ENCODE assay signal across 2 cellular contexts in the genomic region with DNA sequence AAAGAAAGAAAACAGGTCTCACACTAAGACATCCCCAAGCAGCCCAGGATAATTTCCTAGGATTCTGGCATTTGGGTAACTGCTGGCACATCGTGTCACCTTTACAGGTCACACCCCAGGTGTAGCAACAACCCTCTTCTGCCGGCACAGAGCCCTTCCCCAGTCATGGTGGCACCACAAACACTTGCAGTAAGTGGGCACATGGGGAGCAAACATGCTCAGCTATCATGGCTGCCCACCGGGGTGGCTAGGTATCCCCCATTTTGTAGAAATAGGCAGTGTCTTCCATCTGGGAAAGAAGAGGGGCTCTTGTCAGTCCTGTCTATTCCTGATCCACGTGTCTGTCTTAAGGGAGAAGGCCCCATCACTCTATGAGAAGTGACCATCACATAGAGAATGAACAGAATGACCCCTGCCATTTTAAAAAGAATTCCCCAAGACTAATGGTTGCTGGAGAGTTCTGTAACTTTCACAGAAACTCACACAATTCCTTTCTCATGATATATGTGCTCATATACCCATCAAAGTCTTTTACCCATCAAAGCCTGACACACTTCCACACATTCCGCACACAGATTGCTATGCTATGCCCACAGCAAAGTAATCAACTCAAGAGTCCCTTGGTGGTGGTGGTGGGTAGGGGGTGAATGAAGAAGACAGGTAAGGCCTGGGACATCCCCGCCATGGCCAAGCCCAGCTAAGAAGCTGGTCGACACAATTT.
TF ChIP-seq lines count a peak whose summit lies in the region.

No MANE protein-coding gene starts in this region.

TF ChIP-seq in A549, 52 proteins besides CTCF, POLR2A, EP300 and RAD21:
- TF ChIP-seq, protein P1, sequence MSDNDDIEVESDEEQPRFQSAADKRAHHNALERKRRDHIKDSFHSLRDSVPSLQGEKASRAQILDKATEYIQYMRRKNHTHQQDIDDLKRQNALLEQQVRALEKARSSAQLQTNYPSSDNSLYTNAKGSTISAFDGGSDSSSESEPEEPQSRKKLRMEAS (IDR thresholded peaks at IDR 0.05): no peak
- TF ChIP-seq FOXS1 (CRISPR knock-in tag; IDR thresholded peaks at IDR 0.05) (no peak), CBX2 (IDR thresholded peaks at IDR 0.05; ENCODE audit: borderline replicate concordance, low read depth) (no peak), NPAS2 (CRISPR knock-in tag; IDR thresholded peaks at IDR 0.05; ENCODE audit: borderline replicate concordance) (no peak), SREBF2 (IDR thresholded peaks at IDR 0.05) (no peak), MAZ (IDR thresholded peaks at IDR 0.05; ENCODE audit: borderline replicate concordance, low read depth, low read length) (no peak), MYC (IDR thresholded peaks at IDR 0.05; ENCODE audit: borderline replicate concordance, low read length) (no peak), HEYL (CRISPR knock-in tag; IDR thresholded peaks at IDR 0.05) (no peak), EHF (CRISPR knock-in tag; IDR thresholded peaks at IDR 0.05) (no peak), JUN (IDR thresholded peaks at IDR 0.05) (no peak)

TF ChIP-seq in K562, 482 proteins besides CTCF, POLR2A, EP300 and RAD21:
- TF ChIP-seq, protein P2, sequence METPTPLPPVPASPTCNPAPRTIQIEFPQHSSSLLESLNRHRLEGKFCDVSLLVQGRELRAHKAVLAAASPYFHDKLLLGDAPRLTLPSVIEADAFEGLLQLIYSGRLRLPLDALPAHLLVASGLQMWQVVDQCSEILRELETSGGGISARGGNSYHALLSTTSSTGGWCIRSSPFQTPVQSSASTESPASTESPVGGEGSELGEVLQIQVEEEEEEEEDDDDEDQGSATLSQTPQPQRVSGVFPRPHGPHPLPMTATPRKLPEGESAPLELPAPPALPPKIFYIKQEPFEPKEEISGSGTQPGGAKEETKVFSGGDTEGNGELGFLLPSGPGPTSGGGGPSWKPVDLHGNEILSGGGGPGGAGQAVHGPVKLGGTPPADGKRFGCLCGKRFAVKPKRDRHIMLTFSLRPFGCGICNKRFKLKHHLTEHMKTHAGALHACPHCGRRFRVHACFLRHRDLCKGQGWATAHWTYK (CRISPR knock-in tag; IDR thresholded peaks at IDR 0.05): no peak
- 0 out of 2 replicates have a peak, but pooled peaks have one; percentile 12 for TF ChIP-seq ZFX (CRISPR knock-in tag; IDR thresholded peaks at IDR 0.05)
- TF ChIP-seq KAT2B (IDR thresholded peaks at IDR 0.05; ENCODE audit: low read depth, low read length): no peak
- TF ChIP-seq, protein P3, sequence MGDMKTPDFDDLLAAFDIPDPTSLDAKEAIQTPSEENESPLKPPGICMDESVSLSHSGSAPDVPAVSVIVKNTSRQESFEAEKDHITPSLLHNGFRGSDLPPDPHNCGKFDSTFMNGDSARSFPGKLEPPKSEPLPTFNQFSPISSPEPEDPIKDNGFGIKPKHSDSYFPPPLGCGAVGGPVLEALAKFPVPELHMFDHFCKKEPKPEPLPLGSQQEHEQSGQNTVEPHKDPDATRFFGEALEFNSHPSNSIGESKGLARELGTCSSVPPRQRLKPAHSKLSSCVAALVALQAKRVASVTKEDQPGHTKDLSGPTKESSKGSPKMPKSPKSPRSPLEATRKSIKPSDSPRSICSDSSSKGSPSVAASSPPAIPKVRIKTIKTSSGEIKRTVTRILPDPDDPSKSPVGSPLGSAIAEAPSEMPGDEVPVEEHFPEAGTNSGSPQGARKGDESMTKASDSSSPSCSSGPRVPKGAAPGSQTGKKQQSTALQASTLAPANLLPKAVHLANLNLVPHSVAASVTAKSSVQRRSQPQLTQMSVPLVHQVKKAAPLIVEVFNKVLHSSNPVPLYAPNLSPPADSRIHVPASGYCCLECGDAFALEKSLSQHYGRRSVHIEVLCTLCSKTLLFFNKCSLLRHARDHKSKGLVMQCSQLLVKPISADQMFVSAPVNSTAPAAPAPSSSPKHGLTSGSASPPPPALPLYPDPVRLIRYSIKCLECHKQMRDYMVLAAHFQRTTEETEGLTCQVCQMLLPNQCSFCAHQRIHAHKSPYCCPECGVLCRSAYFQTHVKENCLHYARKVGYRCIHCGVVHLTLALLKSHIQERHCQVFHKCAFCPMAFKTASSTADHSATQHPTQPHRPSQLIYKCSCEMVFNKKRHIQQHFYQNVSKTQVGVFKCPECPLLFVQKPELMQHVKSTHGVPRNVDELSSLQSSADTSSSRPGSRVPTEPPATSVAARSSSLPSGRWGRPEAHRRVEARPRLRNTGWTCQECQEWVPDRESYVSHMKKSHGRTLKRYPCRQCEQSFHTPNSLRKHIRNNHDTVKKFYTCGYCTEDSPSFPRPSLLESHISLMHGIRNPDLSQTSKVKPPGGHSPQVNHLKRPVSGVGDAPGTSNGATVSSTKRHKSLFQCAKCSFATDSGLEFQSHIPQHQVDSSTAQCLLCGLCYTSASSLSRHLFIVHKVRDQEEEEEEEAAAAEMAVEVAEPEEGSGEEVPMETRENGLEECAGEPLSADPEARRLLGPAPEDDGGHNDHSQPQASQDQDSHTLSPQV (IDR thresholded peaks at IDR 0.05): 0 out of 2 replicates have a peak, but pooled peaks have one; percentile 7
- TF ChIP-seq MYC (IDR thresholded peaks at IDR 0.05; ENCODE audit: low read depth, low read length): no peak
- TF ChIP-seq MYC (CRISPR knock-in tag; IDR thresholded peaks at IDR 0.05; ENCODE audit: borderline replicate concordance, low read depth): peak; percentile 42; the same call in 1 of the 2 replicates
- 0 out of 2 replicates have a peak, but pooled peaks have one; percentile 27 for TF ChIP-seq KLF13 (tag; IDR thresholded peaks at IDR 0.05; ENCODE audit: borderline replicate concordance, low read depth)
- TF ChIP-seq ZBTB8A (IDR thresholded peaks at IDR 0.05; ENCODE audit: partially characterized antibody): no peak
- peak; percentile 37 for TF ChIP-seq SMAD4 (CRISPR knock-in tag; conservative IDR thresholded peaks at IDR 0.05)
- no peak for TF ChIP-seq NR2C1 (IDR thresholded peaks at IDR 0.05)
- peak; percentile 54 for TF ChIP-seq NR2C1 (tag; IDR thresholded peaks at IDR 0.05)
- TF ChIP-seq, protein P4, sequence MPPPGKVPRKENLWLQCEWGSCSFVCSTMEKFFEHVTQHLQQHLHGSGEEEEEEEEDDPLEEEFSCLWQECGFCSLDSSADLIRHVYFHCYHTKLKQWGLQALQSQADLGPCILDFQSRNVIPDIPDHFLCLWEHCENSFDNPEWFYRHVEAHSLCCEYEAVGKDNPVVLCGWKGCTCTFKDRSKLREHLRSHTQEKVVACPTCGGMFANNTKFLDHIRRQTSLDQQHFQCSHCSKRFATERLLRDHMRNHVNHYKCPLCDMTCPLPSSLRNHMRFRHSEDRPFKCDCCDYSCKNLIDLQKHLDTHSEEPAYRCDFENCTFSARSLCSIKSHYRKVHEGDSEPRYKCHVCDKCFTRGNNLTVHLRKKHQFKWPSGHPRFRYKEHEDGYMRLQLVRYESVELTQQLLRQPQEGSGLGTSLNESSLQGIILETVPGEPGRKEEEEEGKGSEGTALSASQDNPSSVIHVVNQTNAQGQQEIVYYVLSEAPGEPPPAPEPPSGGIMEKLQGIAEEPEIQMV (tag; conservative IDR thresholded peaks at IDR 0.05; ENCODE audit: low read depth): no peak
- peak; percentile 44 for TF ChIP-seq CXXC5 (CRISPR knock-in tag; IDR thresholded peaks at IDR 0.05)
- TF ChIP-seq NFATC3 (IDR thresholded peaks at IDR 0.05): no peak
- TF ChIP-seq PCBP2 (IDR thresholded peaks at IDR 0.05; ENCODE audit: low read depth, low read length, poor library complexity, severe bottlenecking): no peak
- TF ChIP-seq DMBX1 (CRISPR knock-in tag; IDR thresholded peaks at IDR 0.05; ENCODE audit: borderline replicate concordance): peak; percentile 88
TF ChIP-seq in K562: peak in this region for 8.
